ENCODE assay signal across 20 cellular contexts in genomic region chrX:19956923-19957322, GRCh38. TPM values are rescaled to one million over a fixed set of nuclear protein-coding genes. Genes with fewer than 3 reads are reported as not detected.
DNase-seq lines count a peak whose midpoint lies in the region; ATAC-seq, FAIRE-seq and TF ChIP-seq lines count a peak whose summit lies in the region.
"Had no signal": no experiment of that assay in that cellular context is flagged by ENCODE, and none has a peak within 500 bp of the region (broad histone marks: within the 10 kb centered on the region; RNA-seq: fewer than 3 reads in every experiment).

No MANE protein-coding gene starts in this region.

- DNase-seq in AG10803 (ENCODE audit: low read depth) (peak; percentile 42), M059J (ENCODE audit: low read depth) (peak; percentile 6), fibroblast of the aortic adventitia (ENCODE audit: low read depth) (peak; percentile 35), sciatic nerve (ENCODE audit: low spot score) (no peak), NCI-H748 (lab: John Stamatoyannopoulos, UW; ENCODE audit: unreplicated experiment) (no peak), urothelium cell line (ENCODE audit: low spot score) (no peak)
- DNase-seq: CD8-positive, alpha-beta memory T cell; DMS79; H7; Kasumi-1; NCI-H187 treated with DMSO at 0.1 percent for 48 hours; NCI-H2171; NCI-H446; NCI-H69; OCI-M1; RPMI8226 had no signal

- no peak for FAIRE-seq in urothelium cell line (lab: Jason Lieb, UNC)
- FAIRE-seq: D721Med had no signal

- intact Hi-C loops in sciatic nerve (cut with DNase I), result no loop called here

- peak; percentile 39 for ATAC-seq in sciatic nerve
- no peak for ATAC-seq in HG03469 (IDR thresholded peaks at IDR 0.05; ENCODE audit: unreplicated experiment)

- H3K4me3 ChIP-seq in AG10803 (ENCODE audit: low read length), result no peak overlapping the region
- H3K4me3 ChIP-seq in fibroblast of the aortic adventitia (ENCODE audit: low read depth, low read length), result no peak overlapping the region
- H3K4me3 ChIP-seq: BLaER1, SJSA1 had no signal

- TF ChIP-seq CTCF in AG10803 (conservative IDR thresholded peaks at IDR 0.05; ENCODE audit: low read length), result no peak
- no peak for TF ChIP-seq CTCF in fibroblast of the aortic adventitia (IDR thresholded peaks at IDR 0.05; ENCODE audit: insufficient read depth, low read length)

RNA-seq across cellular contexts. Expression of gene BCLAF3, which starts 33.9 kb away (rescaled TPM):
- total RNA-seq in M059J (2014; rRNA removed; shearing (Covaris generic)), result 3.2 and 5.1 TPM in 2 replicates
- total RNA-seq in fibroblast of the aortic adventitia (ENCODE audit: low replicate concordance) (8.0 and 11.0 TPM in 2 replicates), sciatic nerve (24.9 TPM)

Comparison
In these comparisons a context has a peak if more than half of its experiments do, and no peak if none do; other contexts are left out.
1. DNase-seq: peak in AG10803 (single experiment), M059J (single experiment) and fibroblast of the aortic adventitia (single experiment); none in sciatic nerve (single experiment), NCI-H748 (single experiment) and urothelium cell line (single experiment).